ENCODE assay signal across 18 cellular contexts in genomic region chr20:64010711-64011237, GRCh38. TPM values are rescaled to one million over a fixed set of nuclear protein-coding genes. Genes with fewer than 3 reads are reported as not detected.
A peak's percentile ranks its signal among the peaks of the same experiment; 100 is the strongest.
DNase-seq lines count a peak whose midpoint lies in the region; ATAC-seq and TF ChIP-seq lines count a peak whose summit lies in the region.
"Had no signal": no experiment of that assay in that cellular context is flagged by ENCODE, and none has a peak within 500 bp of the region (broad histone marks: within the 10 kb centered on the region; RNA-seq: fewer than 3 reads in every experiment).

No MANE protein-coding gene starts in this region.

- no peak for ATAC-seq in GM21390 (IDR thresholded peaks at IDR 0.05; ENCODE audit: unreplicated experiment)
- ATAC-seq: left lung had no signal

- peak overlapping the region; percentile 74 for H3K27ac Mint-ChIP-seq in T-helper 1 cell treated with Interleukin-12 subunit alpha and Interleukin-12 subunit beta and Interleukin-4 antibody, amounts not matched to agents 30 μg/mL and 1 μg/mL, for 36 hours

- peaks cover 50% of the 10 kb centered on the region for H3K36me3 Mint-ChIP-seq in T-helper 1 cell treated with Interleukin-12 subunit alpha and Interleukin-12 subunit beta and Interleukin-4 antibody, amounts not matched to agents 30 μg/mL and 1 μg/mL, for 36 hours (ENCODE audit: low read depth)

- H3K27ac ChIP-seq in mesenchymal stem cell (ENCODE audit: low read length, poor library complexity, severe bottlenecking), result no peak overlapping the region
- H3K27ac ChIP-seq: C4-2B, left lung had no signal

- no peak overlapping the region for H2BK15ac ChIP-seq in mesenchymal stem cell (ENCODE audit: low read depth, poor library complexity, severe bottlenecking)

- no peak overlapping the region for H4K91ac ChIP-seq in mesenchymal stem cell (ENCODE audit: low read length)

- H3K18ac ChIP-seq in mesenchymal stem cell (ENCODE audit: low read depth in 1 of 2, low read length in 2 of 2), result no peak overlapping the region

- peaks cover 14% of the 10 kb centered on the region for H3K9me3 Mint-ChIP-seq in T-helper 1 cell treated with Interleukin-12 subunit alpha and Interleukin-12 subunit beta and Interleukin-4 antibody, amounts not matched to agents 30 μg/mL and 1 μg/mL, for 36 hours

- no peak overlapping the region for H2BK12ac ChIP-seq in mesenchymal stem cell (ENCODE audit: low read length in 2 of 2)

- DNase-seq in AG09319 (ENCODE audit: extremely low read depth, low read depth) (peak; percentile 50), GM04503 (ENCODE audit: low read depth) (peak; percentile 67), fibroblast of peridontal ligament (ENCODE audit: extremely low read depth) (peak; percentile 14), dermis blood vessel endothelial cell (no peak), mesenchymal stem cell (no peak), amniotic stem cell (lab: John Stamatoyannopoulos, UW) (no peak)
- DNase-seq: activated CD4-positive, CD25-positive, alpha-beta regulatory T cell treated with anti-CD3 and anti-CD28 coated beads, Interleukin-2, amount 50 U/mL, for 72 hours; activated gamma-delta T cell treated with Interleukin-2 at 50 U/mL for 16 hours; central memory CD4-positive, alpha-beta T cell; left lung; NCI-H1092 treated with DMSO at 0.1 percent for 48 hours; NCI-H345; retina; stimulated activated CD8-positive, alpha-beta memory T cell treated with anti-CD3 and anti-CD28 coated beads, Interleukin-4, amount 100 ng/mL, for 48 hours; SW 1271 had no signal

- no peak overlapping the region for H3K4me3 ChIP-seq in mesenchymal stem cell (ENCODE audit: insufficient read depth in 1 of 2, low read depth in 1 of 2, low read length in 2 of 2)
- H3K4me3 ChIP-seq: left lung had no signal

- H4K8ac ChIP-seq in mesenchymal stem cell (ENCODE audit: low read length), result no peak overlapping the region

- no peaks in the 10 kb centered on the region for H3K27me3 ChIP-seq in mesenchymal stem cell (ENCODE audit: control insufficient read depth in 1 of 2, insufficient read depth in 1 of 2, low read length in 2 of 2)
- H3K27me3 ChIP-seq: left lung had no signal

- H3K14ac ChIP-seq in mesenchymal stem cell (ENCODE audit: low read length in 2 of 2), result no peak overlapping the region

- H2AK5ac ChIP-seq in mesenchymal stem cell (ENCODE audit: low read length, severe bottlenecking), result no peak overlapping the region

- H3K9ac ChIP-seq in mesenchymal stem cell (ENCODE audit: low read length), result no peak overlapping the region

- H3K27me3 Mint-ChIP-seq in T-helper 1 cell treated with Interleukin-12 subunit alpha and Interleukin-12 subunit beta and Interleukin-4 antibody, amounts not matched to agents 30 μg/mL and 1 μg/mL, for 36 hours (ENCODE audit: low read depth), result no peaks in the 10 kb centered on the region

- peaks cover 63 to 76% of the 10 kb centered on the region in 2 experiments for H3K36me3 ChIP-seq in mesenchymal stem cell (ENCODE audit: control insufficient read depth in 1 of 2, insufficient read depth in 2 of 2, low read depth in 1 of 2, low read length in 2 of 2)

- H3K23ac ChIP-seq in mesenchymal stem cell (ENCODE audit: low read length in 2 of 2), result no peak overlapping the region

- peaks cover 34% of the 10 kb centered on the region for H3K79me1 ChIP-seq in mesenchymal stem cell (replicated peaks; ENCODE audit: low read length, poor library complexity, severe bottlenecking)

- TF ChIP-seq CTCF in AG09319 (IDR thresholded peaks at IDR 0.05; ENCODE audit: low read depth, low read length), result no peak

- H2AFZ ChIP-seq in mesenchymal stem cell (ENCODE audit: low read depth, low read length), result no peak overlapping the region

- H3K9me3 ChIP-seq in mesenchymal stem cell (ENCODE audit: control insufficient read depth, low read length), result no peaks in the 10 kb centered on the region
- H3K9me3 ChIP-seq: left lung had no signal

- no peak overlapping the region for H3K4ac ChIP-seq in mesenchymal stem cell (ENCODE audit: low read depth in 1 of 2, low read length in 2 of 2)

- H2BK5ac ChIP-seq in mesenchymal stem cell (ENCODE audit: low read depth, low read length, poor library complexity, severe bottlenecking), result no peak overlapping the region

- peaks cover 37% of the 10 kb centered on the region for H3K4me1 Mint-ChIP-seq in T-helper 1 cell treated with Interleukin-12 subunit alpha and Interleukin-12 subunit beta and Interleukin-4 antibody, amounts not matched to agents 30 μg/mL and 1 μg/mL, for 36 hours (ENCODE audit: low read depth)

- no peak overlapping the region for H3K4me2 ChIP-seq in mesenchymal stem cell (ENCODE audit: low read length, poor library complexity, severe bottlenecking)

- H3K4me3 Mint-ChIP-seq in T-helper 1 cell treated with Interleukin-12 subunit alpha and Interleukin-12 subunit beta and Interleukin-4 antibody, amounts not matched to agents 30 μg/mL and 1 μg/mL, for 36 hours, result no peak overlapping the region

- no peak overlapping the region for H2BK120ac ChIP-seq in mesenchymal stem cell (ENCODE audit: low read depth, low read length)

- WGBS in mesenchymal stem cell, result 94% methylated on average over 8 of the region's 8 CpGs

- H3K4me1 ChIP-seq in mesenchymal stem cell (ENCODE audit: control insufficient read depth, insufficient read depth, low read depth, low read length), result peaks cover 17% of the 10 kb centered on the region

RNA-seq across cellular contexts. Expression of gene C20orf204, which starts 25.2 kb away (rescaled TPM):
- total RNA-seq in dermis blood vessel endothelial cell, result 11.2 and 13.3 TPM in 2 replicates
- 0.07 TPM for polyA plus RNA-seq in mesenchymal stem cell (2013, experiment 1 of 2)
- polyA plus RNA-seq in mesenchymal stem cell (2013, experiment 2 of 2), result 0.10 TPM

RNA-seq across cellular contexts. Expression of gene PRPF6, which starts 29.8 kb away (rescaled TPM):
- total RNA-seq in dermis blood vessel endothelial cell, result 79.6 and 94.2 TPM in 2 replicates
- polyA plus RNA-seq in mesenchymal stem cell (2013, experiment 1 of 2), result 31.5 TPM
- 30.9 TPM for polyA plus RNA-seq in mesenchymal stem cell (2013, experiment 2 of 2)

RNA-seq across cellular contexts. Expression of gene SAMD10, which starts 31.3 kb away (rescaled TPM):
- total RNA-seq in dermis blood vessel endothelial cell, result 4.3 and 6.1 TPM in 2 replicates
- polyA plus RNA-seq in mesenchymal stem cell (2013, experiment 1 of 2), result 2.8 TPM
- 2.2 TPM for polyA plus RNA-seq in mesenchymal stem cell (2013, experiment 2 of 2)

RNA-seq across cellular contexts. Expression of gene SOX18, which starts 38.7 kb away (rescaled TPM):
- 82.5 and 123 TPM in 2 replicates for total RNA-seq in dermis blood vessel endothelial cell
- polyA plus RNA-seq in mesenchymal stem cell (2013, experiment 1 of 2), result 0.33 TPM
- polyA plus RNA-seq in mesenchymal stem cell (2013, experiment 2 of 2), result 0.27 TPM

RNA-seq across cellular contexts. Expression of gene ZNF512B, which starts 41.0 kb away (rescaled TPM):
- total RNA-seq in dermis blood vessel endothelial cell, result 10.0 and 14.5 TPM in 2 replicates
- polyA plus RNA-seq in mesenchymal stem cell (2013, experiment 1 of 2), result 12.2 TPM
- 11.7 TPM for polyA plus RNA-seq in mesenchymal stem cell (2013, experiment 2 of 2)

Comparison
In these comparisons a context has a peak if more than half of its experiments do, and no peak if none do; other contexts are left out.
1. DNase-seq: peak in AG09319 (single experiment), GM04503 (single experiment) and fibroblast of peridontal ligament (single experiment); none in dermis blood vessel endothelial cell (single experiment), mesenchymal stem cell (single experiment) and amniotic stem cell (single experiment).